8 cellular contexts compared by ENCODE assay signal in genomic region chr14:50530794-50531193, GRCh38. TPM values are rescaled to one million over a fixed set of nuclear protein-coding genes. Genes with fewer than 3 reads are reported as not detected.
DNase-seq lines count a peak whose midpoint lies in the region; ATAC-seq and TF ChIP-seq lines count a peak whose summit lies in the region.

No MANE protein-coding gene starts in this region.

- 64% methylated on average over 4 of the region's 5 CpGs for WGBS in HUES64

- H3K27me3 Mint-ChIP-seq in natural killer cell treated with Interleukin-12 subunit alpha and Interleukin-12 subunit beta and Interleukin-15 and Interleukin-18, amount 100 ng/mL, for 72 hours, result no peaks in the 10 kb centered on the region

- no peaks in the 10 kb centered on the region for H3K9me3 ChIP-seq in HUES64 (ENCODE audit: insufficient read depth, low read depth, low read length)

- no peak for ATAC-seq in natural killer cell treated with Interleukin-12 subunit alpha and Interleukin-12 subunit beta and Interleukin-15 and Interleukin-18, amount 100 ng/mL, for 72 hours
- ATAC-seq in HG03108 (IDR thresholded peaks at IDR 0.05; ENCODE audit: unreplicated experiment) (no peak), GM18520 (IDR thresholded peaks at IDR 0.05; ENCODE audit: unreplicated experiment) (no peak)

- peaks cover 4% of the 10 kb centered on the region for H3K36me3 Mint-ChIP-seq in natural killer cell treated with Interleukin-12 subunit alpha and Interleukin-12 subunit beta and Interleukin-15 and Interleukin-18, amount 100 ng/mL, for 72 hours

- H3K4me3 Mint-ChIP-seq in natural killer cell treated with Interleukin-12 subunit alpha and Interleukin-12 subunit beta and Interleukin-15 and Interleukin-18, amount 100 ng/mL, for 72 hours, result peak overlapping the region; percentile 67

- peak overlapping the region; percentile 88; the same call in 1 of the 2 replicates for H3K9ac ChIP-seq in HUES64 (ENCODE audit: low read depth, low read length)

- H3K27ac ChIP-seq in HUES64 (ENCODE audit: low read depth, low read length), result no peak overlapping the region

- H3K36me3 ChIP-seq in BJ (ENCODE audit: control insufficient read depth, insufficient read depth, low read length) (no peaks in the 10 kb centered on the region), HUES64 (ENCODE audit: insufficient read depth, low read length) (peaks cover 3% of the 10 kb centered on the region)

- peak overlapping the region; percentile 84 for H3K27ac Mint-ChIP-seq in natural killer cell treated with Interleukin-12 subunit alpha and Interleukin-12 subunit beta and Interleukin-15 and Interleukin-18, amount 100 ng/mL, for 72 hours

- no peaks in the 10 kb centered on the region for H3K9me3 Mint-ChIP-seq in natural killer cell treated with Interleukin-12 subunit alpha and Interleukin-12 subunit beta and Interleukin-15 and Interleukin-18, amount 100 ng/mL, for 72 hours

- peaks cover 39 to 55% of the 10 kb centered on the region in 2 donors for H3K4me1 Mint-ChIP-seq in natural killer cell treated with Interleukin-12 subunit alpha and Interleukin-12 subunit beta and Interleukin-15 and Interleukin-18, amount 100 ng/mL, for 72 hours (ENCODE audit: low read depth in 2 of 2)

- TF ChIP-seq CTCF in BJ (IDR thresholded peaks at IDR 0.05; ENCODE audit: insufficient read depth, low read depth, low read length) (no peak), choroid plexus epithelial cell (conservative IDR thresholded peaks at IDR 0.05; ENCODE audit: low read depth, low read length) (no peak)

- H3K4me3 ChIP-seq in BJ (ENCODE audit: low read depth, low read length) (peak overlapping the region; percentile 92), HUES64 (ENCODE audit: low read length) (peak overlapping the region; percentile 71), choroid plexus epithelial cell (ENCODE audit: low read depth, low read length) (peak overlapping the region; percentile 95)

- peaks cover 24% of the 10 kb centered on the region for H3K4me1 ChIP-seq in HUES64 (ENCODE audit: insufficient read depth, low read length)

- DNase-seq in BJ (ENCODE audit: low read depth), result no peak
- no peak for DNase-seq in choroid plexus epithelial cell (ENCODE audit: low read depth)
- DNase-seq in natural killer cell treated with Interleukin-12 subunit alpha and Interleukin-12 subunit beta and Interleukin-15 and Interleukin-18, amount 100 ng/mL, for 72 hours (ENCODE audit: low spot score), result no peak
- DNase-seq in effector CD8-positive, alpha-beta T cell (lab: John Stamatoyannopoulos, UW), result no peak
- DNase-seq in GDM1 (lab: John Stamatoyannopoulos, UW), result no peak

- CTCF ChIA-PET in BJ (lab: Yijun Ruan, JAX), result interaction anchor here (0.9 to 1.7 kb wide), 4 partner anchors 13 to 246 kb away, joined by 4 to 6 read pairs (median 4); no protein-coding TSS in a partner anchor

- POLR2A ChIA-PET in BJ (lab: Charles Lee), result no interaction called here

- H3K27me3 ChIP-seq in BJ (ENCODE audit: control insufficient read depth, insufficient read depth, low read length), result no peaks in the 10 kb centered on the region
- H3K27me3 ChIP-seq in HUES64 (ENCODE audit: insufficient read depth, low read length), result peaks cover 12% of the 10 kb centered on the region; the same call in 1 of the 2 replicates

RNA-seq across cellular contexts. Expression of gene MAP4K5, which starts 1.6 kb away (rescaled TPM):
- polyA plus RNA-seq in BJ (2011; rRNA removed), result 8.8 and 15.7 TPM in 2 replicates
- polyA minus RNA-seq in BJ (2011; rRNA and poly(A)+ RNA removed), result 10.4 and 12.2 TPM in 2 replicates
- 21.0 TPM for polyA plus RNA-seq in HUES64 (2013, experiment 1 of 2)
- 23.8 TPM for polyA plus RNA-seq in HUES64 (2013, experiment 2 of 2)
- 10 to 100 TPM; 48.7 to 59.3 TPM for total RNA-seq in natural killer cell treated with Interleukin-12 subunit alpha and Interleukin-12 subunit beta and Interleukin-15 and Interleukin-18, amount 100 ng/mL, for 72 hours

RNA-seq across cellular contexts. Expression of gene ATL1, which starts 29.2 kb away (rescaled TPM):
- 4.5 and 5.5 TPM in 2 replicates for polyA plus RNA-seq in BJ (2011; rRNA removed)
- 2.1 and 2.9 TPM in 2 replicates for polyA minus RNA-seq in BJ (2011; rRNA and poly(A)+ RNA removed)
- 3.4 TPM for polyA plus RNA-seq in HUES64 (2013, experiment 1 of 2)
- 3.6 TPM for polyA plus RNA-seq in HUES64 (2013, experiment 2 of 2)
- total RNA-seq in natural killer cell treated with Interleukin-12 subunit alpha and Interleukin-12 subunit beta and Interleukin-15 and Interleukin-18, amount 100 ng/mL, for 72 hours, result 1 to 10 TPM in 1 of 2 donors, under 1 TPM in 1; 0.62 to 1.8 TPM
